In the genomic region with DNA sequence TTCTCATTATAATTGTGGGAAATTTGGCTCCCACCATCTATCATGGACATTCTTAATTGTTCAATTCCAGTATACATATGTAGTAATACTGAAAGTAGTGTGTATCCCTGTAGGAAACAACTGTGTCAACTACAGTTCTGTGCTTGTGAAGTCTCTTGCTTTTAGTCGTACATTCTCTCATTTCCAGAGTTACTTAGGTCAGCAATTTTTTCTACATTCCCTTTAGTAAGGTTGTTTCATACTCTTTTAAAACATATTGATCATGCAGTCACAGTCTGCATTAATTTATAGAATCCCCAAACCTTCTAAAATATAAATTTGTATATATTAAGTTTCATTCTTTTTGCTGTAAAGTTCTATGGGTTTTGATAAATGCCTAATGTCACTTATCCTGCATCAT, we compare ENCODE assay signal across 34 cellular contexts.
"Had no signal": no experiment of that assay in that cellular context is flagged by ENCODE, and none has a peak within 500 bp of the region (broad histone marks: within the 10 kb centered on the region; RNA-seq: fewer than 3 reads in every experiment).

No MANE protein-coding gene starts in this region.

- H3K27me3 ChIP-seq: adrenal gland, body of pancreas, brain microvascular endothelial cell, breast epithelium had no signal

- H3K9me3 ChIP-seq: adrenal gland, body of pancreas, breast epithelium had no signal

- H3K27ac ChIP-seq: adrenal gland, body of pancreas, brain microvascular endothelial cell, breast epithelium, VCaP had no signal

- H3K4me3 ChIP-seq: adrenal gland, body of pancreas, breast epithelium had no signal

- ATAC-seq: activated CD8-positive, alpha-beta T cell treated with anti-CD3 and anti-CD28 coated beads for 36 hours; activated naive CD4-positive, alpha-beta T cell treated with anti-CD3 and anti-CD28 coated beads, Interleukin-2, amount 50 U/mL, for 72 hours; activated T-cell treated with anti-CD3 and anti-CD28 coated beads, Interleukin-2, amount 50 U/mL, for 4 hours; activated T-cell treated with anti-CD3 and anti-CD28 coated beads, Interleukin-2, amount 50 U/mL, for 72 hours; activated T-helper 17 cell treated with anti-CD3 and anti-CD28 coated beads, Interleukin-2, amount 50 U/mL, for 72 hours; body of pancreas had no signal

- DNase-seq: activated B cell treated with CpG ODN at 0.5 μM for 24 hours; activated CD4-positive, alpha-beta memory T cell treated with anti-CD3 and anti-CD28 coated beads for 36 hours; activated CD4-positive, alpha-beta T cell treated with anti-CD3 and anti-CD28 coated beads for 4 hours; activated CD4-positive, alpha-beta T cell treated with anti-CD3 and anti-CD28 coated beads, Interleukin-2, amount 10 ng/mL, durations not matched to agents 24 days and 14 days; activated CD4-positive, alpha-beta T cell treated with anti-CD3 and anti-CD28 coated beads, Interleukin-2, amount 50 U/mL, for 1 hour; activated CD4-positive, alpha-beta T cell treated with anti-CD3 and anti-CD28 coated beads, Interleukin-2, amount 50 U/mL, for 4 hours; activated CD4-positive, CD25-positive, alpha-beta regulatory T cell treated with anti-CD3 and anti-CD28 coated beads, Interleukin-2, amount 50 U/mL, for 72 hours; activated CD8-positive, alpha-beta memory T cell treated with anti-CD3 and anti-CD28 coated beads, Interleukin-2, amount 50 U/mL, for 4 hours; activated CD8-positive, alpha-beta T cell treated with anti-CD3 and anti-CD28 coated beads for 36 hours; activated effector memory CD4-positive, alpha-beta T cell treated with anti-CD3 and anti-CD28 coated beads, Interleukin-2, amount 50 U/mL, for 16 hours; activated gamma-delta T cell treated with Interleukin-2 at 50 U/mL for 16 hours; activated naive CD4-positive, alpha-beta T cell; activated naive CD4-positive, alpha-beta T cell treated with anti-CD3 and anti-CD28 coated beads for 36 hours; activated naive CD4-positive, alpha-beta T cell treated with anti-CD3 and anti-CD28 coated beads, Interleukin-2, amount 50 U/mL, for 16 hours; activated naive CD8-positive, alpha-beta T cell treated with anti-CD3 and anti-CD28 coated beads for 36 hours; activated T-cell treated with anti-CD3 and anti-CD28 coated beads for 4 hours; activated T-cell treated with anti-CD3 and anti-CD28 coated beads, Interleukin-2, amount 50 U/mL, for 1 hour; activated T-cell treated with anti-CD3 and anti-CD28 coated beads, Interleukin-2, amount 50 U/mL, for 4 hours; activated T-cell treated with anti-CD3 and anti-CD28 coated beads, Interleukin-2, amount 50 U/mL, for 72 hours; adrenal gland; amniotic stem cell; aorta; body of pancreas; brain microvascular endothelial cell; central memory CD4-positive, alpha-beta T cell; T-helper 2 cell; T-helper 9 cell had no signal

- FAIRE-seq: astrocyte, colon, TTC549 had no signal

- H3K4me1 ChIP-seq: adrenal gland, body of pancreas, breast epithelium had no signal

- H3K36me3 ChIP-seq: adrenal gland, brain microvascular endothelial cell, breast epithelium had no signal
